Comparison of ENCODE assay signal across 1 cellular context in genomic region chr10:73743327-73743904, GRCh38.
TF ChIP-seq lines count a peak whose summit lies in the region.

No MANE protein-coding gene starts in this region.

TF ChIP-seq in GM23338, 12 proteins besides CTCF, POLR2A, EP300 and RAD21 (continued from another document):
- no peak for TF ChIP-seq ZNF462 (CRISPR knock-in tag; IDR thresholded peaks at IDR 0.05)
- TF ChIP-seq ZNF114 (CRISPR knock-in tag; IDR thresholded peaks at IDR 0.05) = no peak
- no peak for TF ChIP-seq STAT1 (IDR thresholded peaks at IDR 0.05; ENCODE audit: unreplicated experiment)
- TF ChIP-seq EZH2 (IDR thresholded peaks at IDR 0.05; ENCODE audit: low read depth, unreplicated experiment) = no peak
- no peak for TF ChIP-seq EZH2phosphoT487 (IDR thresholded peaks at IDR 0.05; ENCODE audit: unreplicated experiment)
TF ChIP-seq in GM23338: peak in this region for 0.
